In the genomic region with DNA sequence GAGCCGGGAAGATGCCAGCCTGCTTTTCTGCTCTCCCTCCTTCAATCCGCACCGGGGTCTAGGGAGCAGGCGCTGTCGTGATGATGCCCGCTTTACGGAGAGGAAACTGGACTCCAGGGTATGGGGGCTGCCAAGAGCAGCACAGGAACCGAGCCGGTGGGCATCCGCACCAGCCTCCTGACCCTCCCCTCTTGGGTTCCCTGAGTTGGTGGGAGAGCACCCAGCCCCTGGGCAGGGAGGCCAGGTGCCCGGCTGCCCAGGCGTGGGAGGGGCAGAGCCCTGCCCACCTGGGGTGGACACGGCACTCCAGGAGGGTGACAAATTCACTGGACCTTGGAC, we compare ENCODE assay signal across 12 cellular contexts.
DNase-seq lines count a peak whose midpoint lies in the region; ATAC-seq and TF ChIP-seq lines count a peak whose summit lies in the region.
"Had no signal": no experiment of that assay in that cellular context is flagged by ENCODE, and none has a peak within 500 bp of the region (broad histone marks: within the 10 kb centered on the region; RNA-seq: fewer than 3 reads in every experiment).

No MANE protein-coding gene starts in this region.

- no peak for ATAC-seq in central memory CD8-positive, alpha-beta T cell (replicated peaks; ENCODE audit: extremely low read depth, poor library complexity, severe bottlenecking)
- ATAC-seq in lower lobe of right lung (no peak), GM19452 (IDR thresholded peaks at IDR 0.05; ENCODE audit: unreplicated experiment) (no peak)

- TF ChIP-seq CTCF in MM.1S (IDR thresholded peaks at IDR 0.05; ENCODE audit: low read length): no peak
- TF ChIP-seq CTCF in lower lobe of right lung (IDR thresholded peaks at IDR 0.05): no peak

- H2AFZ ChIP-seq in MM.1S (ENCODE audit: low read length): 0 out of 2 replicates have a peak overlapping the region, but pooled peaks have one; percentile 74

- H3K9me3 Mint-ChIP-seq in central memory CD8-positive, alpha-beta T cell: peaks cover 6% of the 10 kb centered on the region
- H3K9me3 Mint-ChIP-seq: HFFc6 had no signal

- H3F3A ChIP-seq in MM.1S (ENCODE audit: insufficient read depth, low read length): no peaks in the 10 kb centered on the region

- H3K27ac Mint-ChIP-seq in central memory CD8-positive, alpha-beta T cell (ENCODE audit: low read depth): peak overlapping the region; percentile 32
- H3K27ac Mint-ChIP-seq: HFFc6 had no signal

- H3K4me3 Mint-ChIP-seq in central memory CD8-positive, alpha-beta T cell: no peak overlapping the region
- H3K4me3 Mint-ChIP-seq: HFFc6 had no signal

- H3K9ac ChIP-seq in MM.1S (ENCODE audit: low read length): no peak overlapping the region

- H3K27me3 ChIP-seq in MM.1S (replicated peaks; ENCODE audit: insufficient read depth, low read length) (peaks cover 15% of the 10 kb centered on the region), lower lobe of right lung (ENCODE audit: low read depth) (peaks cover 16% of the 10 kb centered on the region)

- intact Hi-C loops in lower lobe of right lung (cut with DNase I): no loop called here

- H3K4me3 ChIP-seq in MM.1S (ENCODE audit: low read length) (no peak overlapping the region), lower lobe of right lung (no peak overlapping the region)
- H3K4me3 ChIP-seq: HAP-1 had no signal

- H3K4me1 ChIP-seq in MM.1S (ENCODE audit: low read length) (no peaks in the 10 kb centered on the region), lower lobe of right lung (peaks cover 4% of the 10 kb centered on the region)

- H3K9me2 ChIP-seq in MM.1S (replicated peaks; ENCODE audit: insufficient read depth, low read length): no peaks in the 10 kb centered on the region

- DNase-seq in MM.1S (no peak), lower lobe of right lung (peak; percentile 24), NCI-H526 treated with DMSO at 0.1 percent for 48 hours (lab: John Stamatoyannopoulos, UW) (no peak), germinal center (ENCODE audit: low spot score) (no peak)
- DNase-seq in central memory CD8-positive, alpha-beta T cell (ENCODE audit: low spot score in 2 of 2): no peak
- DNase-seq: Calu3, DMS53, GF-D8, HFFc6 had no signal

- peaks cover 20% of the 10 kb centered on the region for H3K4me1 Mint-ChIP-seq in central memory CD8-positive, alpha-beta T cell

- H3K27me3 Mint-ChIP-seq in central memory CD8-positive, alpha-beta T cell: peaks cover 29% of the 10 kb centered on the region

- H4K20me1 ChIP-seq in MM.1S (ENCODE audit: insufficient read depth, low read length): no peaks in the 10 kb centered on the region

- H3K36me3 ChIP-seq in MM.1S (replicated peaks; ENCODE audit: insufficient read depth, low read length) (no peaks in the 10 kb centered on the region), lower lobe of right lung (no peaks in the 10 kb centered on the region)
- H3K36me3 ChIP-seq: HAP-1 had no signal

- no peak overlapping the region for H3K27ac ChIP-seq in MM.1S (ENCODE audit: low read length)
- no peak overlapping the region for H3K27ac ChIP-seq in lower lobe of right lung

- H3K9me3 ChIP-seq in MM.1S (replicated peaks; ENCODE audit: insufficient read depth, low read length): no peaks in the 10 kb centered on the region
- H3K9me3 ChIP-seq in lower lobe of right lung: no peaks in the 10 kb centered on the region
- H3K9me3 ChIP-seq: HAP-1 had no signal

- no peak overlapping the region for H3K4me2 ChIP-seq in MM.1S (ENCODE audit: low read depth, low read length)

- H3K79me2 ChIP-seq in MM.1S (ENCODE audit: low read length): no peaks in the 10 kb centered on the region

- peaks cover 4% of the 10 kb centered on the region for H3K36me3 Mint-ChIP-seq in central memory CD8-positive, alpha-beta T cell (ENCODE audit: insufficient read depth)
- H3K36me3 Mint-ChIP-seq: CD4-positive, alpha-beta memory T cell had no signal
